10 cellular contexts compared by ENCODE assay signal in the genomic region with DNA sequence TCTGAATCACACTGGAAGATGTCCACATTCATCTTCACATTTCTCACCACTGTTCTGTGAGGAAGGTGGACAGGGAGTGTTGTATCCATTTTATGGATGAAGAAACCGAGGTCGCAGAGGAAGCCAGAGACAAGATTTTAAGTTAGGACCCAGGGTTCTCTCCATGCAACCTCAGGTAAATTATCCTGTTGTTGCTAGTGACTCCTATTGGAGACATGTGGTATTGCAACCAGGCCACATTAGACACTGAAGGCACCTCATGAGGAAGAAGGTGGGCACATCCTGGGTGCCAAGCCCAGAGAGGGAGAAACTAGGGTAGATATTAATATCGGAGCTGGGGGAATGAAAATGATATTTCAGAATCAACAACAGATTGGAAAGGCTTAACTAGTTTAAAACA. TPM values are rescaled to one million over a fixed set of nuclear protein-coding genes. Genes with fewer than 3 reads are reported as not detected.
DNase-seq lines count a peak whose midpoint lies in the region; ATAC-seq, FAIRE-seq and TF ChIP-seq lines count a peak whose summit lies in the region.
"Had no signal": no experiment of that assay in that cellular context is flagged by ENCODE, and none has a peak within 500 bp of the region (broad histone marks: within the 10 kb centered on the region; RNA-seq: fewer than 3 reads in every experiment).

No MANE protein-coding gene starts in this region.

- no peak overlapping the region for H3K4me3 Mint-ChIP-seq in HFFc6
- H3K4me3 Mint-ChIP-seq in effector memory CD8-positive, alpha-beta T cell: no peak overlapping the region

- no peaks in the 10 kb centered on the region for H4K20me1 ChIP-seq in mammary epithelial cell (ENCODE audit: insufficient read depth, low read length)

- H3K4me2 ChIP-seq in mammary epithelial cell (ENCODE audit: insufficient read depth, low read depth, low read length): no peak overlapping the region

- peaks cover 12% of the 10 kb centered on the region for H3K9me3 Mint-ChIP-seq in HFFc6
- H3K9me3 Mint-ChIP-seq in effector memory CD8-positive, alpha-beta T cell: peaks cover 0 to 2% of the 10 kb centered on the region in 2 donors

- H3K9ac ChIP-seq in mammary epithelial cell (ENCODE audit: insufficient read depth, low read length): no peak overlapping the region

- dilution Hi-C loops in mammary epithelial cell (cut with HindIII; ENCODE audit: low sequenced_read_pairs): no loop called here

- H2AFZ ChIP-seq in mammary epithelial cell (ENCODE audit: low read depth, low read length): no peak overlapping the region

- peaks cover 12% of the 10 kb centered on the region for H3K36me3 Mint-ChIP-seq in HFFc6 (ENCODE audit: low read depth)
- peaks cover 3% of the 10 kb centered on the region for H3K36me3 Mint-ChIP-seq in effector memory CD8-positive, alpha-beta T cell (ENCODE audit: insufficient read depth)

- ATAC-seq in GM19328 (IDR thresholded peaks at IDR 0.05; ENCODE audit: unreplicated experiment): no peak
- ATAC-seq in effector memory CD8-positive, alpha-beta T cell (replicated peaks): no peak

- H3K9me3 ChIP-seq in mammary epithelial cell (replicated peaks; ENCODE audit: insufficient read depth, low read length) (peaks cover 6% of the 10 kb centered on the region), neutrophil (peaks cover 6% of the 10 kb centered on the region)

- no peak for DNase-seq in D721Med (ENCODE audit: insufficient read length, low spot score)
- no peak for DNase-seq in HFFc6
- DNase-seq in mammary epithelial cell: no peak
- no peak for DNase-seq in SKM-1 (lab: John Stamatoyannopoulos, UW; ENCODE audit: unreplicated experiment)
- no peak for DNase-seq in effector memory CD8-positive, alpha-beta T cell
- DNase-seq: aorta, NCI-H345, stomach had no signal

- intact Hi-C loops in mammary epithelial cell (cut with micrococcal nuclease): no loop called here

- peaks cover 20% of the 10 kb centered on the region for H3K27me3 Mint-ChIP-seq in HFFc6 (ENCODE audit: insufficient read depth)
- peaks cover 61 to 77% of the 10 kb centered on the region in 2 donors for H3K27me3 Mint-ChIP-seq in effector memory CD8-positive, alpha-beta T cell

- no peaks in the 10 kb centered on the region for H3K27me3 ChIP-seq in mammary epithelial cell (ENCODE audit: insufficient read depth, low read length)
- peaks cover 69% of the 10 kb centered on the region for H3K27me3 ChIP-seq in neutrophil

- H3K79me2 ChIP-seq in mammary epithelial cell (ENCODE audit: insufficient read depth, low read length): no peaks in the 10 kb centered on the region

- no peak overlapping the region for H3K27ac ChIP-seq in mammary epithelial cell (ENCODE audit: insufficient read depth, low read depth, low read length)
- H3K27ac ChIP-seq in neutrophil: no peak overlapping the region
- H3K27ac ChIP-seq: stomach had no signal

- H3K36me3 ChIP-seq in mammary epithelial cell (ENCODE audit: insufficient read depth, low read length) (no peaks in the 10 kb centered on the region), neutrophil (no peaks in the 10 kb centered on the region)
- H3K36me3 ChIP-seq: stomach had no signal

- H3K4me3 ChIP-seq in mammary epithelial cell (replicated peaks in 1 of 3; ENCODE audit: insufficient read depth in 1 of 3, low read depth in 2 of 3, low read length in 3 of 3) (no peak overlapping the region), neutrophil (ENCODE audit: low read depth in 1 of 2, low read length in 1 of 2) (no peak overlapping the region)
- H3K4me3 ChIP-seq: stomach had no signal

- FAIRE-seq in D721Med (lab: Jason Lieb, UNC): no peak

- BruUV-seq in mammary epithelial cell (replicated peaks; lab: Mats Ljungman, UMichigan): no TSS peak

- 92% methylated on average over 3 of the region's 3 CpGs for WGBS in mammary epithelial cell (ENCODE audit: low coverage, missing lambda C conversion rate)

- CTCF ChIA-PET in mammary epithelial cell (lab: Charles Lee; ENCODE audit: low non-redundant PET): no interaction called here

- in situ Hi-C loops in mammary epithelial cell (cut with MboI; ENCODE audit: low sequenced_read_pairs in 2 of 2): no loop called here

- H3K4me1 Mint-ChIP-seq in HFFc6 (ENCODE audit: low read depth): peaks cover 12% of the 10 kb centered on the region
- peaks cover 3 to 4% of the 10 kb centered on the region in 2 donors for H3K4me1 Mint-ChIP-seq in effector memory CD8-positive, alpha-beta T cell (ENCODE audit: low read depth in 2 of 2)

- H3K4me1 ChIP-seq in mammary epithelial cell (ENCODE audit: insufficient read depth, low read length) (peaks cover 3% of the 10 kb centered on the region), neutrophil (ENCODE audit: control insufficient read depth in 1 of 2, insufficient read depth in 1 of 2, low read depth in 1 of 2, low read length in 1 of 2) (no peaks in the 10 kb centered on the region)

- peak; percentile 24 for TF ChIP-seq CTCF in D721Med (IDR thresholded peaks at IDR 0.05; ENCODE audit: insufficient read depth, missing control alignments)
- peak; percentile 81 for TF ChIP-seq CTCF in HFFc6 (IDR thresholded peaks at IDR 0.05)
- peak; percentile 56 to 61 for TF ChIP-seq CTCF in mammary epithelial cell (conservative IDR thresholded peaks at IDR 0.05 in 1 of 2, IDR thresholded peaks at IDR 0.05 in 1 of 2; ENCODE audit: extremely low read depth in 1 of 2, insufficient read depth in 1 of 2, low read depth in 1 of 2, low read length in 2 of 2)
- peak; percentile 46 for TF ChIP-seq CTCF in neutrophil (IDR thresholded peaks at IDR 0.05)

- no peak overlapping the region for H3K27ac Mint-ChIP-seq in HFFc6
- H3K27ac Mint-ChIP-seq in effector memory CD8-positive, alpha-beta T cell: no peak overlapping the region

RNA-seq across cellular contexts. Expression of a gene that starts 8.5 kb away (rescaled TPM):
- not detected for total RNA-seq in HFFc6 (2021; fragmentation: NEBNext Ultra II Directional; extraction: Animal tissue kit (Norgen Biotek cat#: 25700))
- total RNA-seq in mammary epithelial cell: not detected
- not detected for polyA plus RNA-seq in mammary epithelial cell
- not detected for polyA minus RNA-seq in mammary epithelial cell
- total RNA-seq: stomach had no signal

RNA-seq across cellular contexts. Expression of a gene that starts 24.3 kb away (rescaled TPM):
- total RNA-seq in HFFc6 (2021; fragmentation: NEBNext Ultra II Directional; extraction: Animal tissue kit (Norgen Biotek cat#: 25700)): 1 to 10 TPM; 2.1 to 3.5 (median 3.2) TPM
- total RNA-seq in mammary epithelial cell: 1 to 10 TPM; 2.1 to 2.2 TPM
- polyA plus RNA-seq in mammary epithelial cell: 1.5 TPM
- 0.57 TPM for polyA minus RNA-seq in mammary epithelial cell

Comparison
In these comparisons a context has a peak if more than half of its experiments do, and no peak if none do; other contexts are left out.
1. CTCF ChIP-seq: peak in every context shown above with its lines; median percentile 81 in HFFc6; 58 in mammary epithelial cell; 46 in neutrophil; 24 in D721Med.